ENCODE assay signal across 25 cellular contexts in the genomic region with DNA sequence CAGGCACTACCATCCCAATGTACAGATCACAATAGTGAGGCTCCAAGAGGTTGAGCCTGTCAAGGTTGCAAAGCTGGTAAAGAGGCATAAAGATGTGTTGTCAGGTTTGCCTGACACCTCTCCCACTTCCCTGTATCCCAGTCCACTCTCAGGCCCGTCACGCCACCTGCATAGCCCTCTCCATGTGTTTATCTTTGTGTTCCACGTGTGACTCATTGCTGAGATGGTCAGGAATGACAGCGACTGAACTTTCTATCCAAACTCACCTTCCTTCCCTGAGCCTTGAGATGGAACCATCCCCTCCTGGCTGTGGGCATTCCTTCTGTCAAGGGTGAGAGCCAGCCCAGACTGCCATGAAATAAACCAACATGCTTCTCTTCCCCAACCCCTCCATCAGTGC.
"Had no signal": no experiment of that assay in that cellular context is flagged by ENCODE, and none has a peak within 500 bp of the region (broad histone marks: within the 10 kb centered on the region; RNA-seq: fewer than 3 reads in every experiment).

No MANE protein-coding gene starts in this region.

- H3K9me2 ChIP-seq: SK-N-SH had no signal

- H3K27me3 ChIP-seq: adrenal gland, body of pancreas, breast epithelium, SJSA1 had no signal

- H3K4me1 ChIP-seq: adrenal gland, body of pancreas, breast epithelium, SJSA1 had no signal

- ATAC-seq: activated CD8-positive, alpha-beta T cell treated with anti-CD3 and anti-CD28 coated beads for 36 hours; activated naive CD4-positive, alpha-beta T cell treated with anti-CD3 and anti-CD28 coated beads, Interleukin-2, amount 50 U/mL, for 72 hours; activated T-cell treated with anti-CD3 and anti-CD28 coated beads, Interleukin-2, amount 50 U/mL, for 72 hours; activated T-helper 17 cell treated with anti-CD3 and anti-CD28 coated beads, Interleukin-2, amount 50 U/mL, for 72 hours; body of pancreas; Panc1 had no signal

- H3K4me3 ChIP-seq: adrenal gland, body of pancreas, breast epithelium, SJSA1 had no signal

- H3K9me3 ChIP-seq: adrenal gland, body of pancreas, breast epithelium, SJSA1, SK-N-SH had no signal

- H3K27ac ChIP-seq: adrenal gland, body of pancreas, breast epithelium, SJSA1 had no signal

- H3K9ac ChIP-seq: SK-N-SH had no signal

- H3K4me2 ChIP-seq: SK-N-SH had no signal

- H3K36me3 ChIP-seq: adrenal gland, breast epithelium, SJSA1 had no signal

- DNase-seq: activated CD4-positive, alpha-beta T cell treated with anti-CD3 and anti-CD28 coated beads, Interleukin-2, amount 10 ng/mL, durations not matched to agents 24 days and 14 days; activated CD4-positive, alpha-beta T cell treated with anti-CD3 and anti-CD28 coated beads, Interleukin-2, amount 50 U/mL, for 4 hours; activated CD8-positive, alpha-beta T cell treated with anti-CD3 and anti-CD28 coated beads for 36 hours; activated gamma-delta T cell; activated naive CD4-positive, alpha-beta T cell treated with Interleukin-2 at 50 U/mL for 16 hours; activated T-cell treated with anti-CD3 and anti-CD28 coated beads, Interleukin-2, amount 50 U/mL, for 1 hour; activated T-cell treated with anti-CD3 and anti-CD28 coated beads, Interleukin-2, amount 50 U/mL, for 72 hours; adrenal gland; body of pancreas; caudate nucleus; NCI-H1048; NCI-H1105 treated with DMSO at 0.1 percent for 48 hours; NCI-H1436; NCI-H1694; NCI-H1930; NCI-H2081 treated with DMSO at 0.1 percent for 48 hours; NCI-H345; NCI-H524 treated with DMSO at 0.1 percent for 48 hours; SHP77; SK-N-SH had no signal
